Comparison of ENCODE assay signal across 15 cellular contexts in genomic region chr11:106493751-106494150, GRCh38.
"Had no signal": no experiment of that assay in that cellular context is flagged by ENCODE, and none has a peak within 500 bp of the region (broad histone marks: within the 10 kb centered on the region; RNA-seq: fewer than 3 reads in every experiment).

No MANE protein-coding gene starts in this region.

- H3K4me1 ChIP-seq: heart left ventricle, prostate gland had no signal

- H3K27me3 Mint-ChIP-seq: memory B cell; natural killer cell treated with Interleukin-12 subunit alpha and Interleukin-12 subunit beta and Interleukin-15 and Interleukin-18, amount 100 ng/mL, for 72 hours; type B pancreatic cell had no signal

- ATAC-seq: heart left ventricle; natural killer cell treated with Interleukin-12 subunit alpha and Interleukin-12 subunit beta and Interleukin-15 and Interleukin-18, amount 100 ng/mL, for 72 hours; sciatic nerve had no signal

- H3K9me3 ChIP-seq: prostate gland had no signal

- H3K27me3 ChIP-seq: heart left ventricle had no signal

- H3K4me3 ChIP-seq: heart left ventricle, prostate gland had no signal

- H3K27ac Mint-ChIP-seq: memory B cell; natural killer cell treated with Interleukin-12 subunit alpha and Interleukin-12 subunit beta and Interleukin-15 and Interleukin-18, amount 100 ng/mL, for 72 hours; type B pancreatic cell had no signal

- H3K36me3 Mint-ChIP-seq: memory B cell, type B pancreatic cell had no signal

- DNase-seq: activated CD4-positive, alpha-beta T cell treated with anti-CD3 and anti-CD28 coated beads, Interleukin-2, amount 50 U/mL, for 4 hours; activated CD4-positive, CD25-positive, alpha-beta regulatory T cell treated with anti-CD3 and anti-CD28 coated beads, Interleukin-2, amount 50 U/mL, for 72 hours; activated naive CD4-positive, alpha-beta T cell treated with anti-CD3 and anti-CD28 coated beads, Interleukin-2, amount 50 U/mL, for 16 hours; activated T-cell treated with anti-CD3 and anti-CD28 coated beads, Interleukin-2, amount 50 U/mL, for 1 hour; heart left ventricle; nucleus accumbens; stimulated activated CD4-positive, alpha-beta T cell treated with anti-CD3 and anti-CD28 coated beads, Interleukin-12 subunit alpha, Interleukin-12 subunit beta, amount 100 ng/mL, for 4 hours; stimulated activated naive CD4-positive, alpha-beta T cell treated with Interleukin-2 at 50 U/mL for 16 hours; T-helper 9 cell had no signal

- FAIRE-seq: endothelial cell of umbilical vein had no signal

- H3K9me3 Mint-ChIP-seq: type B pancreatic cell had no signal

- H3K4me1 Mint-ChIP-seq: memory B cell had no signal

- H3K4me3 Mint-ChIP-seq: memory B cell; natural killer cell treated with Interleukin-12 subunit alpha and Interleukin-12 subunit beta and Interleukin-15 and Interleukin-18, amount 100 ng/mL, for 72 hours; type B pancreatic cell had no signal

- H3K27ac ChIP-seq: heart left ventricle, prostate gland had no signal

- H3K36me3 ChIP-seq: heart left ventricle, prostate gland had no signal
